In genomic region chr13:106515635-106516254, GRCh38 we compare ENCODE assay signal across 20 cellular contexts. TPM values are rescaled to one million over a fixed set of nuclear protein-coding genes. Genes with fewer than 3 reads are reported as not detected.
DNase-seq lines count a peak whose midpoint lies in the region; ATAC-seq, FAIRE-seq and TF ChIP-seq lines count a peak whose summit lies in the region.
"Had no signal": no experiment of that assay in that cellular context is flagged by ENCODE, and none has a peak within 500 bp of the region (broad histone marks: within the 10 kb centered on the region; RNA-seq: fewer than 3 reads in every experiment).

No MANE protein-coding gene starts in this region.

- no peak overlapping the region for H2AFZ ChIP-seq in hepatocyte
- no peak overlapping the region for H2AFZ ChIP-seq in neural progenitor cell (replicated peaks)

- no peak overlapping the region for H3K27ac Mint-ChIP-seq in neural progenitor cell

- ATAC-seq in HG03097 (IDR thresholded peaks at IDR 0.05; ENCODE audit: low FRiP score, unreplicated experiment) = no peak
- ATAC-seq: Panc1 had no signal

- peaks cover 2% of the 10 kb centered on the region for H3K27me3 Mint-ChIP-seq in neural progenitor cell (ENCODE audit: insufficient read depth, low read depth)

- H3K9me2 ChIP-seq in hepatocyte (replicated peaks; ENCODE audit: insufficient read depth) = no peaks in the 10 kb centered on the region

- H3K36me3 ChIP-seq in hepatocyte (replicated peaks; ENCODE audit: insufficient read depth, low read depth) (no peaks in the 10 kb centered on the region), neural progenitor cell (peaks cover 13% of the 10 kb centered on the region)

- H3K27me3 ChIP-seq in hepatocyte (no peaks in the 10 kb centered on the region), neural progenitor cell (no peaks in the 10 kb centered on the region)

- peaks cover 99% of the 10 kb centered on the region for H3K79me2 ChIP-seq in hepatocyte
- H3K79me2 ChIP-seq in neural progenitor cell (ENCODE audit: low read depth) = peaks cover 100% of the 10 kb centered on the region

- WGBS in hepatocyte (ENCODE audit: low lambda C conversion rate, missing lambda C conversion rate) = 79% methylated on average over 5 of the region's 5 CpGs

- H3K9me3 ChIP-seq in hepatocyte (ENCODE audit: low read depth) (no peaks in the 10 kb centered on the region), neural progenitor cell (ENCODE audit: low read depth) (no peaks in the 10 kb centered on the region)
- H3K9me3 ChIP-seq: Caco-2 had no signal

- H3F3A ChIP-seq in neural progenitor cell (ENCODE audit: low read depth) = peaks cover 7% of the 10 kb centered on the region

- H3K27ac ChIP-seq in hepatocyte (peak overlapping the region; percentile 13), neural progenitor cell (peak overlapping the region; percentile 5)
- H3K27ac ChIP-seq: HL-60 had no signal

- H4K20me1 ChIP-seq in hepatocyte (ENCODE audit: insufficient read depth, poor library complexity, severe bottlenecking) = peaks cover 24% of the 10 kb centered on the region
- peaks cover 100% of the 10 kb centered on the region for H4K20me1 ChIP-seq in neural progenitor cell (ENCODE audit: low read depth)

- H3K36me3 Mint-ChIP-seq in neural progenitor cell = peaks cover 73% of the 10 kb centered on the region

- TF ChIP-seq CTCF in hepatocyte (IDR thresholded peaks at IDR 0.05; ENCODE audit: poor library complexity) (no peak), neural progenitor cell (IDR thresholded peaks at IDR 0.05) (no peak)

- H3K4me1 ChIP-seq in hepatocyte (ENCODE audit: insufficient read depth) = peaks cover 44% of the 10 kb centered on the region
- H3K4me1 ChIP-seq in neural progenitor cell = peaks cover 61% of the 10 kb centered on the region

- peaks cover 57% of the 10 kb centered on the region for H3K4me1 Mint-ChIP-seq in neural progenitor cell

- H3K9ac ChIP-seq in neural progenitor cell = no peak overlapping the region

- peak; percentile 77 for FAIRE-seq in H54 (lab: Jason Lieb, UNC)
- FAIRE-seq: HTR-8/SVneo had no signal

- no peak overlapping the region for H3K4me3 ChIP-seq in hepatocyte
- no peak overlapping the region for H3K4me3 ChIP-seq in neural progenitor cell

- peaks cover 12% of the 10 kb centered on the region for H3K9me3 Mint-ChIP-seq in neural progenitor cell
- H3K9me3 Mint-ChIP-seq: H9 had no signal

- no peak for TF ChIP-seq POLR2A in H54 (IDR thresholded peaks at IDR 0.05; ENCODE audit: low read depth, low read length)

- DNase-seq in H54 (ENCODE audit: insufficient read length, low spot score) = no peak
- peak; percentile 46 for DNase-seq in NCI-H69 (lab: John Stamatoyannopoulos, UW)
- DNase-seq in hepatocyte (ENCODE audit: low spot score) = no peak
- DNase-seq in neural progenitor cell (ENCODE audit: low spot score) = no peak
- no peak for DNase-seq in activated effector memory CD4-positive, alpha-beta T cell treated with Interleukin-2 at 50 U/mL for 16 hours
- no peak for DNase-seq in islet precursor cell
- DNase-seq in activated CD4-positive, alpha-beta T cell treated with anti-CD3 and anti-CD28 coated beads, Interleukin-2, amount 50 U/mL, for 1 hour = no peak
- DNase-seq: ACHN, AML-193, Caco-2, DMS153, H9, NCI-H1105 treated with DMSO at 0.1 percent for 48 hours, NCI-H1694 treated with DMSO at 0.1 percent for 48 hours, NCI-H2107, NCI-H446 had no signal

- H3K4me3 Mint-ChIP-seq in neural progenitor cell = no peak overlapping the region
- H3K4me3 Mint-ChIP-seq: H9 had no signal

- H3K4me2 ChIP-seq in hepatocyte (no peak overlapping the region), neural progenitor cell (peak overlapping the region; percentile 56)

RNA-seq across cellular contexts. Expression of gene EFNB2, which starts 19.7 kb away (rescaled TPM):
- total RNA-seq in hepatocyte (59.6 and 63.3 TPM in 2 replicates), neural progenitor cell (ENCODE audit: low replicate concordance) (88.7 and 101 TPM in 2 replicates)
- 57.7 and 62.4 TPM in 2 replicates for polyA plus RNA-seq in hepatocyte

RNA-seq across cellular contexts. Expression of gene ARGLU1, which starts 52.2 kb away (rescaled TPM):
- total RNA-seq in hepatocyte (104 and 126 TPM in 2 replicates), neural progenitor cell (ENCODE audit: low replicate concordance) (371 and 467 TPM in 2 replicates)
- polyA plus RNA-seq in hepatocyte = 121 and 168 TPM in 2 replicates
